In the genomic region with DNA sequence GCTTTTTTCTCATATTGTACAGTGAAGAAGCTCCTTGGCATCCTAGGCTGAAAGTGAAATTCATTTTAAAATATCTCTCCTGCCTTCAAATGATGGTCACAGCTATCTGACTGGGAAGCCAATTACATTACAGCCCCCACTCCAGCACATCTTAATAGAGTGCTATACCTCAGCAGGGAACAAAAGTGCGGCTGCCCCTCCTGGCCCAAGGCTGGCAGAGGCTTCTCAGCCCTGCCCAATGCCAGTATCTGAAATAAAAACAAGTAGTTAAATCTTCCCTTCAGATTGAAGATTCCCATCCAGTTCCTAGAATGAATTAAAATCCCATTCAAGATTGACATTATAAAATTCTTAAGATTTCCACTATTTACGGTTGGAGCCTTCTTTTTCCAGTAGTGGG, we compare ENCODE assay signal across 15 cellular contexts. TPM values are rescaled to one million over a fixed set of nuclear protein-coding genes. Genes with fewer than 3 reads are reported as not detected.
DNase-seq lines count a peak whose midpoint lies in the region; ATAC-seq and TF ChIP-seq lines count a peak whose summit lies in the region.
"Had no signal": no experiment of that assay in that cellular context is flagged by ENCODE, and none has a peak within 500 bp of the region (broad histone marks: within the 10 kb centered on the region; RNA-seq: fewer than 3 reads in every experiment).

No MANE protein-coding gene starts in this region.

- H2AFZ ChIP-seq in H9 (ENCODE audit: low read length), result no peak overlapping the region

- no peak overlapping the region for H3K9ac ChIP-seq in H9 (ENCODE audit: extremely low read depth, insufficient read length, low read length)

- H3K27ac Mint-ChIP-seq in CD4-positive, alpha-beta T cell, result no peak overlapping the region
- H3K27ac Mint-ChIP-seq in H9, result peak overlapping the region in 1 of 3 experiments; percentile 34; a peak in 1 of 7 replicates
- no peak overlapping the region for H3K27ac Mint-ChIP-seq in stimulated activated naive B cell treated with anti-CD40 and anti-IgM and Interleukin-4, amounts not matched to agents 10 μg/mL and 1 μg/mL and 100 μg/mL, for 72 hours

- CTCF ChIA-PET in CD4-positive, alpha-beta T cell (lab: Charles Lee), result interaction anchor here (1.2 to 1.7 kb wide), 3 partner anchors 10 to 100 kb away, joined by 3 to 4 read pairs (median 4); no protein-coding TSS in a partner anchor

- H2BK12ac ChIP-seq in H9 (ENCODE audit: insufficient read length, low read depth, low read length), result no peak overlapping the region

- no peaks in the 10 kb centered on the region for H3K4me1 Mint-ChIP-seq in CD4-positive, alpha-beta T cell (ENCODE audit: low read depth)
- H3K4me1 Mint-ChIP-seq in H9, result 0 out of 4 replicates have a peak, but pooled peaks cover 0 to under 1% of the 10 kb centered on the region in 2 experiments
- no peaks in the 10 kb centered on the region for H3K4me1 Mint-ChIP-seq in stimulated activated naive B cell treated with anti-CD40 and anti-IgM and Interleukin-4, amounts not matched to agents 10 μg/mL and 1 μg/mL and 100 μg/mL, for 72 hours

- H3K27me3 Mint-ChIP-seq in CD4-positive, alpha-beta T cell, result peaks cover 3% of the 10 kb centered on the region
- peaks cover 4% of the 10 kb centered on the region for H3K27me3 Mint-ChIP-seq in H9 (ENCODE audit: low read depth)
- H3K27me3 Mint-ChIP-seq in stimulated activated naive B cell treated with anti-CD40 and anti-IgM and Interleukin-4, amounts not matched to agents 10 μg/mL and 1 μg/mL and 100 μg/mL, for 72 hours, result peaks cover 5 to 6% of the 10 kb centered on the region in 2 donors

- no peak overlapping the region for H2BK5ac ChIP-seq in H9 (ENCODE audit: insufficient read length, low read length)

- H3K79me1 ChIP-seq in H9 (ENCODE audit: insufficient read depth, low read depth, low read length, poor library complexity, severe bottlenecking), result no peaks in the 10 kb centered on the region

- intact Hi-C loops in CD4-positive, alpha-beta T cell (cut with DNase I, micrococcal nuclease), result no loop called here

- no peak overlapping the region for H3K56ac ChIP-seq in H9 (ENCODE audit: insufficient read length, low read depth, low read length)

- no peak overlapping the region for H3K4me3 ChIP-seq in fibroblast of mammary gland (ENCODE audit: control insufficient read depth, low read depth, low read length)
- H3K4me3 ChIP-seq: K562 had no signal

- no peaks in the 10 kb centered on the region for H3K4me1 ChIP-seq in H9 (ENCODE audit: insufficient read depth, low read length)

- H3K9me3 Mint-ChIP-seq in CD4-positive, alpha-beta T cell, result peaks cover 4% of the 10 kb centered on the region
- peaks cover 13 to 17% of the 10 kb centered on the region in 2 experiments for H3K9me3 Mint-ChIP-seq in H9
- H3K9me3 Mint-ChIP-seq in stimulated activated naive B cell treated with anti-CD40 and anti-IgM and Interleukin-4, amounts not matched to agents 10 μg/mL and 1 μg/mL and 100 μg/mL, for 72 hours, result peaks cover 5 to 11% of the 10 kb centered on the region in 2 donors

- no peak overlapping the region for H3K4ac ChIP-seq in H9 (ENCODE audit: low read depth, low read length)

- no peak overlapping the region for H4K8ac ChIP-seq in H9 (replicated peaks; ENCODE audit: insufficient read length, low read depth, low read length)

- H3K36me3 Mint-ChIP-seq in CD4-positive, alpha-beta T cell (ENCODE audit: low read depth), result no peaks in the 10 kb centered on the region
- H3K36me3 Mint-ChIP-seq in H9 (ENCODE audit: insufficient read depth in 1 of 3, low read depth in 3 of 3), result peaks cover 0 to 8% (median 5%) of the 10 kb centered on the region in 3 experiments; a peak in 3 of 7 replicates
- peaks cover 0 to 3% of the 10 kb centered on the region in 2 donors for H3K36me3 Mint-ChIP-seq in stimulated activated naive B cell treated with anti-CD40 and anti-IgM and Interleukin-4, amounts not matched to agents 10 μg/mL and 1 μg/mL and 100 μg/mL, for 72 hours

- H2AK5ac ChIP-seq in H9 (ENCODE audit: insufficient read length, low read length), result no peak overlapping the region

- no peak for DNase-seq in CD4-positive, alpha-beta T cell
- DNase-seq in H9, result no peak
- peak; percentile 28 for DNase-seq in SK-N-DZ (ENCODE audit: low spot score)
- no peak for DNase-seq in fibroblast of mammary gland (ENCODE audit: low read depth)
- no peak for DNase-seq in stimulated activated naive B cell treated with anti-CD40 and anti-IgM and Interleukin-4, amounts not matched to agents 10 μg/mL and 1 μg/mL and 100 μg/mL, for 72 hours
- DNase-seq: C1 segment of cervical spinal cord, NCI-H1092, NCI-H1694 treated with DMSO at 0.1 percent for 48 hours, NCI-H2171, NCI-H446 treated with DMSO at 0.1 percent for 48 hours, NCI-H774 had no signal

- POLR2A ChIA-PET in CD4-positive, alpha-beta T cell (lab: Charles Lee), result interaction anchor here (1.4 kb wide), 1 partner anchor 41 kb away, joined by 3 read pairs; no protein-coding TSS in a partner anchor

- no peak for ATAC-seq in CD4-positive, alpha-beta T cell (ENCODE audit: poor library complexity)
- no peak for ATAC-seq in stimulated activated naive B cell treated with anti-CD40 and anti-IgM and Interleukin-4, amounts not matched to agents 10 μg/mL and 1 μg/mL and 100 μg/mL, for 72 hours (replicated peaks)
- ATAC-seq in HG03108 (IDR thresholded peaks at IDR 0.05; ENCODE audit: unreplicated experiment), result no peak
- ATAC-seq in GM18502 (IDR thresholded peaks at IDR 0.05; ENCODE audit: poor library complexity, unreplicated experiment), result no peak
- ATAC-seq: K562 had no signal

- WGBS in H9 (ENCODE audit: extremely low coverage, insufficient read length, low lambda C conversion rate), result no CpG with 5 or more reads among the region's 2 CpGs

- no peaks in the 10 kb centered on the region for H3K23me2 ChIP-seq in H9 (ENCODE audit: insufficient read length, low read depth, low read length, poor library complexity, severe bottlenecking)

- no peak overlapping the region for H2BK120ac ChIP-seq in H9 (ENCODE audit: low read depth, low read length, poor library complexity, severe bottlenecking)

- no peaks in the 10 kb centered on the region for H3K79me2 ChIP-seq in H9 (ENCODE audit: insufficient read depth, low read length)

- no peak overlapping the region for H2BK15ac ChIP-seq in H9 (ENCODE audit: low read depth, low read length)

- no peak overlapping the region for H3K14ac ChIP-seq in H9 (ENCODE audit: insufficient read depth, low read length)

- H4K20me1 ChIP-seq in H9 (ENCODE audit: control insufficient read depth, insufficient read depth, insufficient read length), result no peaks in the 10 kb centered on the region

- no peak overlapping the region for H4K91ac ChIP-seq in H9 (ENCODE audit: insufficient read length, low read depth, low read length)

- no peak overlapping the region for H3K23ac ChIP-seq in H9 (ENCODE audit: insufficient read length, low read depth, low read length)

- peak; percentile 27 for TF ChIP-seq CTCF in CD4-positive, alpha-beta T cell (IDR thresholded peaks at IDR 0.05)
- peak; percentile 46; the same call in 2 of the 3 replicates for TF ChIP-seq CTCF in H9 (conservative IDR thresholded peaks at IDR 0.05)
- TF ChIP-seq CTCF in fibroblast of mammary gland (conservative IDR thresholded peaks at IDR 0.05; ENCODE audit: control insufficient read depth, insufficient read depth, low read depth, low read length), result peak; percentile 28

- H3K18ac ChIP-seq in H9 (ENCODE audit: insufficient read length, low read depth, low read length), result no peak overlapping the region

- no peaks in the 10 kb centered on the region for H3K27me3 ChIP-seq in CD4-positive, alpha-beta T cell (ENCODE audit: control insufficient read depth, insufficient read depth, low read length)
- no peaks in the 10 kb centered on the region for H3K27me3 ChIP-seq in H9 (ENCODE audit: insufficient read depth, low read length)

- H3K27ac ChIP-seq in CD4-positive, alpha-beta T cell (ENCODE audit: low read depth, low read length), result no peak overlapping the region
- H3K27ac ChIP-seq in H9 (ENCODE audit: insufficient read length, low read depth, low read length), result no peak overlapping the region
- H3K27ac ChIP-seq: HL-60 had no signal

- H3K4me2 ChIP-seq in H9 (ENCODE audit: insufficient read depth, insufficient read length, low read length), result no peak overlapping the region

- H3T11ph ChIP-seq in H9 (ENCODE audit: low read length), result no peak overlapping the region

- H3K9me3 ChIP-seq in CD4-positive, alpha-beta T cell (ENCODE audit: control insufficient read depth, low read length), result no peaks in the 10 kb centered on the region
- H3K9me3 ChIP-seq in H9 (ENCODE audit: control insufficient read depth, low read depth, low read length), result no peaks in the 10 kb centered on the region

- no peak overlapping the region for H2BK20ac ChIP-seq in H9 (ENCODE audit: low read depth, low read length, poor library complexity, severe bottlenecking)

- H4K5ac ChIP-seq in H9 (ENCODE audit: insufficient read length, low read depth, low read length), result no peak overlapping the region

- no peak overlapping the region for H3K4me3 Mint-ChIP-seq in CD4-positive, alpha-beta T cell
- H3K4me3 Mint-ChIP-seq in H9, result no peak overlapping the region
- no peak overlapping the region for H3K4me3 Mint-ChIP-seq in stimulated activated naive B cell treated with anti-CD40 and anti-IgM and Interleukin-4, amounts not matched to agents 10 μg/mL and 1 μg/mL and 100 μg/mL, for 72 hours

RNA-seq across cellular contexts. Expression of a gene that starts 54.9 kb away (rescaled TPM):
- 100 to 1,000 TPM; 138 to 139 TPM for total RNA-seq in CD4-positive, alpha-beta T cell
- total RNA-seq in H9 (2021), result 7.0 and 7.9 TPM in 2 replicates
- polyA plus RNA-seq in SK-N-DZ (2014; cell fraction: cytosol; rRNA removed), result 24.7 and 30.0 TPM in 2 replicates
- 7.7 and 10.0 TPM in 2 replicates for polyA plus RNA-seq in SK-N-DZ (2014; cell fraction: nucleus; rRNA removed)
- polyA plus RNA-seq: K562 had no signal

Comparison
In these comparisons a context has a peak if more than half of its experiments do, and no peak if none do; other contexts are left out.
1. RNA of a gene that starts 54.9 kb away (total RNA-seq): 138 to 139 TPM in CD4-positive, alpha-beta T cell; 7.0 to 7.9 TPM in H9; every median in the first group is over 10 times any median in the second.
2. Peak in every context shown above with its lines, with median percentiles within 50 percentile points of each other: CTCF ChIP-seq.